1 cellular context compared by ENCODE assay signal in the genomic region with DNA sequence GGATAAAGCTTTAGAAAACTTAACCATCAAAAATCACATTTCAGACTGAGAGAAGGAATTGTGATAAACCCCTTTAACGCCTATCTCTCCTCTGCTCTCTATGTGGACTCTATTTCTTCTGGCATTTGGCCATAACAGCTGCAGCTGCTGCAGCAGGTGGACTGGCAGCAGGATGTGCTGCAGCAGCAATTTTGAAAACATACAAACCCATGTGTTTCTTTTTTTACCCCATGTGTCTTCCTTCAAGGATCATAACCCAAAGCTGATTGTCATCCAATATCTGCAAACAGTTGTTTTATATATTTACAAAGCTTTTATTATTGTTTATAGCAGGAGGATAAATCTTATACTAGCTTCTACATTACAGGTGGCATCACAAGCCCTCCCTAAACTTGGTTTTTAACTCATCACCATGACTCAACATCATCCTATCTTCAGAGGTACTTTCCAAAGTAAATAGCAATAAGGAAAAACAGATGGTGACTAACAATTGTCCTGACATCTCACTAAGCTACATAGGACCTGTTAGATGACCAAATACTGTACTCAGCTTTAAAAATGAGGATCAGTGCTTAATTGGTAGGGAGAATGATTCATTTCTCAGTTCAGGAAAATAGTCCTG.
TF ChIP-seq lines count a peak whose summit lies in the region.

No MANE protein-coding gene starts in this region.

TF ChIP-seq in IMR-90, 13 proteins besides CTCF, POLR2A, EP300 and RAD21:
- TF ChIP-seq NFE2L2 (IDR thresholded peaks at IDR 0.05; ENCODE audit: low read depth, low read length) (peak; percentile 67; the same call in 1 of the 2 replicates), CHD1 (IDR thresholded peaks at IDR 0.05; ENCODE audit: low read depth, low read length) (no peak), FOS (IDR thresholded peaks at IDR 0.05; ENCODE audit: low read depth, low read length) (0 out of 2 replicates have a peak, but pooled peaks have one; percentile 19), SMC3 (IDR thresholded peaks at IDR 0.05; ENCODE audit: low read depth, low read length) (no peak)
- TF ChIP-seq, protein P1, sequence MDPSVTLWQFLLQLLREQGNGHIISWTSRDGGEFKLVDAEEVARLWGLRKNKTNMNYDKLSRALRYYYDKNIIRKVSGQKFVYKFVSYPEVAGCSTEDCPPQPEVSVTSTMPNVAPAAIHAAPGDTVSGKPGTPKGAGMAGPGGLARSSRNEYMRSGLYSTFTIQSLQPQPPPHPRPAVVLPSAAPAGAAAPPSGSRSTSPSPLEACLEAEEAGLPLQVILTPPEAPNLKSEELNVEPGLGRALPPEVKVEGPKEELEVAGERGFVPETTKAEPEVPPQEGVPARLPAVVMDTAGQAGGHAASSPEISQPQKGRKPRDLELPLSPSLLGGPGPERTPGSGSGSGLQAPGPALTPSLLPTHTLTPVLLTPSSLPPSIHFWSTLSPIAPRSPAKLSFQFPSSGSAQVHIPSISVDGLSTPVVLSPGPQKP (IDR thresholded peaks at IDR 0.05; ENCODE audit: borderline replicate concordance, low read depth, low read length), result no peak
